Comparison of ENCODE assay signal across 17 cellular contexts in genomic region chr9:95379630-95380029, GRCh38.
DNase-seq lines count a peak whose midpoint lies in the region; ATAC-seq and TF ChIP-seq lines count a peak whose summit lies in the region.
"Had no signal": no experiment of that assay in that cellular context is flagged by ENCODE, and none has a peak within 500 bp of the region (broad histone marks: within the 10 kb centered on the region; RNA-seq: fewer than 3 reads in every experiment).

No MANE protein-coding gene starts in this region.

- H3K4me2 ChIP-seq in neural progenitor cell: no peak overlapping the region

- DNase-seq in activated T-cell treated with anti-CD3 and anti-CD28 coated beads for 4 hours (peak; percentile 6), neural progenitor cell (ENCODE audit: low spot score) (no peak), AG08395 (ENCODE audit: low spot score) (no peak), DMS53 (lab: John Stamatoyannopoulos, UW) (no peak)
- DNase-seq in activated T-cell treated with anti-CD3 and anti-CD28 coated beads, Interleukin-2, amount 50 U/mL, for 24 hours: no peak
- peak; percentile 24 for DNase-seq in Jurkat, Clone E6-1 (ENCODE audit: low read depth, low spot score)
- peak; percentile 25 for DNase-seq in activated CD4-positive, alpha-beta memory T cell treated with anti-CD3 and anti-CD28 coated beads for 36 hours
- DNase-seq: activated CD8-positive, alpha-beta memory T cell treated with anti-CD3 and anti-CD28 coated beads, Interleukin-2, amount 10 ng/mL, durations not matched to agents 7 days and 5 days; cortex of kidney; DMS79 treated with DMSO at 0.1 percent for 48 hours; HFFc6; posterior cingulate gyrus had no signal

- no peaks in the 10 kb centered on the region for H4K20me1 ChIP-seq in neural progenitor cell (ENCODE audit: low read depth)

- H3K27ac Mint-ChIP-seq in activated T-cell treated with anti-CD3 and anti-CD28 coated beads, Interleukin-2, amount 50 U/mL, for 24 hours: no peak overlapping the region
- no peak overlapping the region for H3K27ac Mint-ChIP-seq in activated CD4-positive, alpha-beta memory T cell treated with anti-CD3 and anti-CD28 coated beads for 36 hours
- no peak overlapping the region for H3K27ac Mint-ChIP-seq in neural progenitor cell
- H3K27ac Mint-ChIP-seq: activated CD8-positive, alpha-beta memory T cell treated with anti-CD3 and anti-CD28 coated beads, Interleukin-2, amount 10 ng/mL, durations not matched to agents 7 days and 5 days; HFFc6; mesothelial cell of epicardium; stimulated activated effector memory CD8-positive, alpha-beta T cell treated with anti-CD3 and anti-CD28 coated beads, Interleukin-12 subunit alpha, Interleukin-12 subunit beta, amount 100 ng/mL, for 72 hours had no signal

- intact Hi-C loops in activated CD4-positive, alpha-beta memory T cell treated with anti-CD3 and anti-CD28 coated beads for 36 hours (cut with micrococcal nuclease): no loop called here

- CTCF ChIA-PET in activated CD4-positive, alpha-beta memory T cell treated with anti-CD3 and anti-CD28 coated beads for 36 hours (lab: Charles Lee): no interaction called here

- H3K4me1 ChIP-seq in neural progenitor cell: peaks cover 6% of the 10 kb centered on the region
- H3K4me1 ChIP-seq in gastroesophageal sphincter: no peaks in the 10 kb centered on the region
- H3K4me1 ChIP-seq: vagina had no signal

- TF ChIP-seq EP300 in gastroesophageal sphincter (IDR thresholded peaks at IDR 0.05): no peak

- H3K36me3 Mint-ChIP-seq in activated T-cell treated with anti-CD3 and anti-CD28 coated beads, Interleukin-2, amount 50 U/mL, for 24 hours (ENCODE audit: low read depth): no peaks in the 10 kb centered on the region
- H3K36me3 Mint-ChIP-seq in activated CD4-positive, alpha-beta memory T cell treated with anti-CD3 and anti-CD28 coated beads for 36 hours: no peaks in the 10 kb centered on the region
- no peaks in the 10 kb centered on the region for H3K36me3 Mint-ChIP-seq in neural progenitor cell
- H3K36me3 Mint-ChIP-seq: activated CD8-positive, alpha-beta memory T cell treated with anti-CD3 and anti-CD28 coated beads, Interleukin-2, amount 10 ng/mL, durations not matched to agents 7 days and 5 days; mesothelial cell of epicardium; stimulated activated effector memory CD8-positive, alpha-beta T cell treated with anti-CD3 and anti-CD28 coated beads, Interleukin-12 subunit alpha, Interleukin-12 subunit beta, amount 100 ng/mL, for 72 hours had no signal

- no peak for ATAC-seq in gastroesophageal sphincter
- ATAC-seq: activated CD8-positive, alpha-beta memory T cell treated with anti-CD3 and anti-CD28 coated beads, Interleukin-2, amount 10 ng/mL, durations not matched to agents 7 days and 5 days; K562; stimulated activated effector memory CD8-positive, alpha-beta T cell treated with anti-CD3 and anti-CD28 coated beads, Interleukin-12 subunit alpha, Interleukin-12 subunit beta, amount 100 ng/mL, for 72 hours had no signal

- no peak overlapping the region for H3K9ac ChIP-seq in neural progenitor cell

- no peaks in the 10 kb centered on the region for H3K9me3 ChIP-seq in neural progenitor cell (ENCODE audit: low read depth)
- no peaks in the 10 kb centered on the region for H3K9me3 ChIP-seq in gastroesophageal sphincter
- H3K9me3 ChIP-seq: vagina had no signal

- POLR2A ChIA-PET in activated CD4-positive, alpha-beta memory T cell treated with anti-CD3 and anti-CD28 coated beads for 36 hours (lab: Charles Lee): no interaction called here

- H3K4me3 ChIP-seq in Jurkat, Clone E6-1 (ENCODE audit: low read length): no peak overlapping the region
- H3K4me3 ChIP-seq in neural progenitor cell (no peak overlapping the region), gastroesophageal sphincter (no peak overlapping the region)
- H3K4me3 ChIP-seq: K562, vagina had no signal

- no peaks in the 10 kb centered on the region for H3K9me3 Mint-ChIP-seq in activated T-cell treated with anti-CD3 and anti-CD28 coated beads, Interleukin-2, amount 50 U/mL, for 24 hours
- no peaks in the 10 kb centered on the region for H3K9me3 Mint-ChIP-seq in activated CD4-positive, alpha-beta memory T cell treated with anti-CD3 and anti-CD28 coated beads for 36 hours
- H3K9me3 Mint-ChIP-seq in neural progenitor cell: peaks cover 6% of the 10 kb centered on the region
- H3K9me3 Mint-ChIP-seq: HFFc6; stimulated activated effector memory CD8-positive, alpha-beta T cell treated with anti-CD3 and anti-CD28 coated beads, Interleukin-12 subunit alpha, Interleukin-12 subunit beta, amount 100 ng/mL, for 72 hours had no signal

- no peak overlapping the region for H2AFZ ChIP-seq in neural progenitor cell (replicated peaks)

- no peaks in the 10 kb centered on the region for H3K79me2 ChIP-seq in neural progenitor cell (ENCODE audit: low read depth)

- no peak for TF ChIP-seq POLR2A in gastroesophageal sphincter (IDR thresholded peaks at IDR 0.05)

- H3K4me1 Mint-ChIP-seq in activated T-cell treated with anti-CD3 and anti-CD28 coated beads, Interleukin-2, amount 50 U/mL, for 24 hours (ENCODE audit: low read depth): peaks cover 11% of the 10 kb centered on the region
- peaks cover 4% of the 10 kb centered on the region for H3K4me1 Mint-ChIP-seq in activated CD4-positive, alpha-beta memory T cell treated with anti-CD3 and anti-CD28 coated beads for 36 hours (ENCODE audit: low read depth)
- peaks cover 8% of the 10 kb centered on the region for H3K4me1 Mint-ChIP-seq in neural progenitor cell
- H3K4me1 Mint-ChIP-seq: activated CD8-positive, alpha-beta memory T cell treated with anti-CD3 and anti-CD28 coated beads, Interleukin-2, amount 10 ng/mL, durations not matched to agents 7 days and 5 days; stimulated activated effector memory CD8-positive, alpha-beta T cell treated with anti-CD3 and anti-CD28 coated beads, Interleukin-12 subunit alpha, Interleukin-12 subunit beta, amount 100 ng/mL, for 72 hours had no signal

- H3K36me3 ChIP-seq in neural progenitor cell (no peaks in the 10 kb centered on the region), gastroesophageal sphincter (no peaks in the 10 kb centered on the region)
- H3K36me3 ChIP-seq: vagina had no signal

- no peaks in the 10 kb centered on the region for H3F3A ChIP-seq in neural progenitor cell (ENCODE audit: low read depth)

- no peaks in the 10 kb centered on the region for H3K27me3 ChIP-seq in neural progenitor cell
- H3K27me3 ChIP-seq in gastroesophageal sphincter: no peaks in the 10 kb centered on the region
- H3K27me3 ChIP-seq: vagina had no signal

- H3K27me3 Mint-ChIP-seq in activated T-cell treated with anti-CD3 and anti-CD28 coated beads, Interleukin-2, amount 50 U/mL, for 24 hours: peaks cover 45% of the 10 kb centered on the region
- H3K27me3 Mint-ChIP-seq in activated CD4-positive, alpha-beta memory T cell treated with anti-CD3 and anti-CD28 coated beads for 36 hours: peaks cover 36% of the 10 kb centered on the region
- peaks cover 4% of the 10 kb centered on the region for H3K27me3 Mint-ChIP-seq in neural progenitor cell (ENCODE audit: insufficient read depth, low read depth)

- peak; percentile 14 for TF ChIP-seq CTCF in neural progenitor cell (IDR thresholded peaks at IDR 0.05)
- no peak for TF ChIP-seq CTCF in gastroesophageal sphincter (IDR thresholded peaks at IDR 0.05)

- no peak overlapping the region for H3K27ac ChIP-seq in neural progenitor cell
- no peak overlapping the region for H3K27ac ChIP-seq in gastroesophageal sphincter
- H3K27ac ChIP-seq: vagina had no signal

- WGBS in gastroesophageal sphincter (ENCODE audit: low coverage in 1 of 2), 2 donors: 84 to 92% methylated on average over 5 of the region's 5 CpGs

- H3K4me3 Mint-ChIP-seq in activated T-cell treated with anti-CD3 and anti-CD28 coated beads, Interleukin-2, amount 50 U/mL, for 24 hours: no peak overlapping the region
- H3K4me3 Mint-ChIP-seq in activated CD4-positive, alpha-beta memory T cell treated with anti-CD3 and anti-CD28 coated beads for 36 hours: no peak overlapping the region
- H3K4me3 Mint-ChIP-seq in neural progenitor cell: no peak overlapping the region
- H3K4me3 Mint-ChIP-seq: activated CD8-positive, alpha-beta memory T cell treated with anti-CD3 and anti-CD28 coated beads, Interleukin-2, amount 10 ng/mL, durations not matched to agents 7 days and 5 days; HFFc6; mesothelial cell of epicardium; stimulated activated effector memory CD8-positive, alpha-beta T cell treated with anti-CD3 and anti-CD28 coated beads, Interleukin-12 subunit alpha, Interleukin-12 subunit beta, amount 100 ng/mL, for 72 hours had no signal

Comparison
In these comparisons a context has a peak if more than half of its experiments do, and no peak if none do; other contexts are left out.
1. DNase-seq: peak in activated T-cell treated with anti-CD3 and anti-CD28 coated beads for 4 hours (single experiment), Jurkat, Clone E6-1 (single experiment) and activated CD4-positive, alpha-beta memory T cell treated with anti-CD3 and anti-CD28 coated beads for 36 hours (single experiment); none in activated T-cell treated with anti-CD3 and anti-CD28 coated beads, Interleukin-2, amount 50 U/mL, for 24 hours (single experiment), neural progenitor cell (single experiment), AG08395 (single experiment) and DMS53 (single experiment).